14 cellular contexts compared by ENCODE assay signal in the genomic region with DNA sequence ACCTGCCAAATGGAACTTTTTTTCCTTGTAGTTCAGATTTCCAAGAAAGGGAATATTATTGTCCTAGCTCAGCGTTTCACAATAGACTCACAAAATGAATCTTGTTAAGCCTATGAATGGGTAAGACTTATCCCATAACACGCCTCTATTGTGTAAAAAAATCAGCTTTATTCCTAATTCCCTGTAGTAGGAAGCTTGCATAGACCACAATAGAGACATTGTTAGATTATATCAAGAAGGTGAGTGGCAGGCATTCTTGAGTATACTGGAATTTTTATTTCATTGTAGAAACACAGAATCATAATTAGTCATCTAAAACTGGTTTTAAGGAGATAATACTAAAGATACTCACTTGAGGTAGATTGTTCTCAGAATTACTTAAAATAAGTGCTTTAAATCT. TPM values are rescaled to one million over a fixed set of nuclear protein-coding genes. Genes with fewer than 3 reads are reported as not detected.
DNase-seq lines count a peak whose midpoint lies in the region.
"Had no signal": no experiment of that assay in that cellular context is flagged by ENCODE, and none has a peak within 500 bp of the region (broad histone marks: within the 10 kb centered on the region; RNA-seq: fewer than 3 reads in every experiment).

No MANE protein-coding gene starts in this region.

- in situ Hi-C loops in SK-MEL-5 (cut with HindIII; ENCODE audit: low pct_unique_long_range_greater_than_20kb, low sequenced_read_pairs): no loop called here

- peak; percentile 6 for DNase-seq in HT1080 (ENCODE audit: low read depth)
- DNase-seq in SK-MEL-5 (ENCODE audit: low read depth, low spot score): peak; percentile 26
- no peak for DNase-seq in epithelial cell of prostate (ENCODE audit: low read depth, low spot score)
- peak; percentile 22 for DNase-seq in pons (ENCODE audit: low spot score)
- no peak for DNase-seq in NCI-H510A (lab: John Stamatoyannopoulos, UW)
- no peak for DNase-seq in epidermal melanocyte (ENCODE audit: insufficient read length, low spot score)
- DNase-seq in activated CD4-positive, alpha-beta T cell treated with anti-CD3 and anti-CD28 coated beads for 48 hours: no peak
- DNase-seq: 8988T; CD4-positive, alpha-beta memory T cell; DMS153; DMS79; GDM1; HCEC 1CT had no signal

- H3K27ac ChIP-seq in epithelial cell of prostate: peak overlapping the region; percentile 18
- H3K27ac ChIP-seq: BLaER1 had no signal

RNA-seq across cellular contexts. Expression of gene SLC30A6, which starts 46.5 kb away (rescaled TPM):
- 25.6 and 31.5 TPM in 2 replicates for total RNA-seq in HT1080 (2014; rRNA removed; shearing (Covaris generic))
- 26.6 and 34.7 TPM in 2 replicates for polyA plus RNA-seq in HT1080 (2015; cell fraction: cytosol; rRNA removed)
- polyA plus RNA-seq in HT1080 (2015; cell fraction: nucleus; rRNA removed): 40.2 and 40.8 TPM in 2 replicates
- 37.3 and 40.3 TPM in 2 replicates for total RNA-seq in SK-MEL-5 (2014; rRNA removed; shearing (Covaris generic))
- polyA plus RNA-seq in SK-MEL-5 (2015; cell fraction: cytosol; rRNA removed): 24.1 and 28.6 TPM in 2 replicates
- 18.6 and 22.2 TPM in 2 replicates for polyA plus RNA-seq in SK-MEL-5 (2015; cell fraction: nucleus; rRNA removed)

RNA-seq across cellular contexts. Expression of gene SPAST, which starts 55.8 kb away (rescaled TPM):
- 10.0 and 12.7 TPM in 2 replicates for total RNA-seq in HT1080 (2014; rRNA removed; shearing (Covaris generic))
- 7.6 and 10.4 TPM in 2 replicates for polyA plus RNA-seq in HT1080 (2015; cell fraction: cytosol; rRNA removed)
- 7.7 and 8.2 TPM in 2 replicates for polyA plus RNA-seq in HT1080 (2015; cell fraction: nucleus; rRNA removed)
- total RNA-seq in SK-MEL-5 (2014; rRNA removed; shearing (Covaris generic)): 23.0 and 29.0 TPM in 2 replicates
- polyA plus RNA-seq in SK-MEL-5 (2015; cell fraction: cytosol; rRNA removed): 14.4 and 16.2 TPM in 2 replicates
- polyA plus RNA-seq in SK-MEL-5 (2015; cell fraction: nucleus; rRNA removed): 6.6 and 7.4 TPM in 2 replicates

Comparison
In these comparisons a context has a peak if more than half of its experiments do, and no peak if none do; other contexts are left out.
1. DNase-seq: peak in HT1080 (single experiment), SK-MEL-5 (single experiment) and pons (single experiment); none in epithelial cell of prostate (single experiment), NCI-H510A (single experiment), epidermal melanocyte (single experiment) and activated CD4-positive, alpha-beta T cell treated with anti-CD3 and anti-CD28 coated beads for 48 hours (single experiment).